Comparison of ENCODE assay signal across 22 cellular contexts in genomic region chr2:80058562-80058961, GRCh38.
"Had no signal": no experiment of that assay in that cellular context is flagged by ENCODE, and none has a peak within 500 bp of the region (broad histone marks: within the 10 kb centered on the region; RNA-seq: fewer than 3 reads in every experiment).

No MANE protein-coding gene starts in this region.

- H3K27me3 Mint-ChIP-seq: activated CD4-positive, alpha-beta memory T cell treated with anti-CD3 and anti-CD28 coated beads for 36 hours; activated naive CD8-positive, alpha-beta T cell treated with anti-CD3 and anti-CD28 coated beads for 36 hours; progenitor cell of endocrine pancreas; stimulated activated naive B cell treated with anti-CD40 and anti-IgM and Interleukin-4, amounts not matched to agents 10 μg/mL and 1 μg/mL and 100 μg/mL, for 72 hours had no signal

- H3K4me3 Mint-ChIP-seq: activated CD4-positive, alpha-beta memory T cell treated with anti-CD3 and anti-CD28 coated beads for 36 hours; activated naive CD8-positive, alpha-beta T cell treated with anti-CD3 and anti-CD28 coated beads for 36 hours; endodermal cell; natural killer cell; stimulated activated naive B cell treated with anti-CD40 and anti-IgM and Interleukin-4, amounts not matched to agents 10 μg/mL and 1 μg/mL and 100 μg/mL, for 72 hours had no signal

- H3K27ac ChIP-seq: gastroesophageal sphincter, heart left ventricle, left lung, transverse colon had no signal

- H3K9me3 Mint-ChIP-seq: activated CD4-positive, alpha-beta memory T cell treated with anti-CD3 and anti-CD28 coated beads for 36 hours; activated naive CD8-positive, alpha-beta T cell treated with anti-CD3 and anti-CD28 coated beads for 36 hours; endodermal cell; stimulated activated naive B cell treated with anti-CD40 and anti-IgM and Interleukin-4, amounts not matched to agents 10 μg/mL and 1 μg/mL and 100 μg/mL, for 72 hours had no signal

- H3K9me3 ChIP-seq: gastroesophageal sphincter, heart left ventricle, left lung, transverse colon had no signal

- H3K36me3 ChIP-seq: gastroesophageal sphincter, heart left ventricle, left lung, transverse colon had no signal

- H3K4me1 ChIP-seq: gastroesophageal sphincter, heart left ventricle, left lung, transverse colon had no signal

- H3K27me3 ChIP-seq: gastroesophageal sphincter, heart left ventricle, left lung, transverse colon had no signal

- H3K4me3 ChIP-seq: gastroesophageal sphincter, heart left ventricle, left lung, lung, transverse colon had no signal

- DNase-seq: activated CD4-positive, alpha-beta memory T cell treated with anti-CD3 and anti-CD28 coated beads for 36 hours; activated CD4-positive, alpha-beta T cell treated with anti-CD3 and anti-CD28 coated beads for 4 hours; activated CD4-positive, CD25-positive, alpha-beta regulatory T cell; activated naive CD4-positive, alpha-beta T cell treated with Interleukin-2 at 50 U/mL for 16 hours; activated naive CD8-positive, alpha-beta T cell treated with anti-CD3 and anti-CD28 coated beads for 36 hours; activated T-cell treated with anti-CD3 and anti-CD28 coated beads, Interleukin-2, amount 50 U/mL, for 48 hours; amniotic stem cell; cerebellar nuclear complex; cortex of kidney; endodermal cell; heart left ventricle; left lung; midbrain; natural killer cell; stimulated activated CD4-positive, alpha-beta T cell treated with anti-CD3 and anti-CD28 coated beads, Interleukin-2, amount 100 ng/mL, for 48 hours; stimulated activated CD8-positive, alpha-beta memory T cell treated with anti-CD3 and anti-CD28 coated beads, Interleukin-4, amount 100 ng/mL, for 48 hours; stimulated activated naive B cell treated with anti-CD40 and anti-IgM and Interleukin-4, amounts not matched to agents 10 μg/mL and 1 μg/mL and 100 μg/mL, for 72 hours; T1000; transverse colon had no signal

- H3K36me3 Mint-ChIP-seq: activated CD4-positive, alpha-beta memory T cell treated with anti-CD3 and anti-CD28 coated beads for 36 hours; activated naive CD8-positive, alpha-beta T cell treated with anti-CD3 and anti-CD28 coated beads for 36 hours; natural killer cell; stimulated activated naive B cell treated with anti-CD40 and anti-IgM and Interleukin-4, amounts not matched to agents 10 μg/mL and 1 μg/mL and 100 μg/mL, for 72 hours had no signal

- H3K4me1 Mint-ChIP-seq: activated naive CD8-positive, alpha-beta T cell treated with anti-CD3 and anti-CD28 coated beads for 36 hours; natural killer cell; stimulated activated naive B cell treated with anti-CD40 and anti-IgM and Interleukin-4, amounts not matched to agents 10 μg/mL and 1 μg/mL and 100 μg/mL, for 72 hours had no signal

- ATAC-seq: gastroesophageal sphincter; heart left ventricle; left lung; natural killer cell; stimulated activated naive B cell treated with anti-CD40 and anti-IgM and Interleukin-4, amounts not matched to agents 10 μg/mL and 1 μg/mL and 100 μg/mL, for 72 hours had no signal

- H3K27ac Mint-ChIP-seq: activated CD4-positive, alpha-beta memory T cell treated with anti-CD3 and anti-CD28 coated beads for 36 hours; activated naive CD8-positive, alpha-beta T cell treated with anti-CD3 and anti-CD28 coated beads for 36 hours; endodermal cell; natural killer cell; progenitor cell of endocrine pancreas; stimulated activated naive B cell treated with anti-CD40 and anti-IgM and Interleukin-4, amounts not matched to agents 10 μg/mL and 1 μg/mL and 100 μg/mL, for 72 hours had no signal
